ENCODE assay signal across 21 cellular contexts in genomic region chr21:34514576-34515135, GRCh38. TPM values are rescaled to one million over a fixed set of nuclear protein-coding genes. Genes with fewer than 3 reads are reported as not detected.
DNase-seq lines count a peak whose midpoint lies in the region; ATAC-seq and TF ChIP-seq lines count a peak whose summit lies in the region.
"Had no signal": no experiment of that assay in that cellular context is flagged by ENCODE, and none has a peak within 500 bp of the region (broad histone marks: within the 10 kb centered on the region; RNA-seq: fewer than 3 reads in every experiment).

No MANE protein-coding gene starts in this region.

- no peak overlapping the region for H3K4me2 ChIP-seq in IMR-90 (ENCODE audit: low read depth, low read length)
- no peak overlapping the region for H3K4me2 ChIP-seq in neuronal stem cell (ENCODE audit: insufficient read depth, low read length, poor library complexity, severe bottlenecking)
- H3K4me2 ChIP-seq: BLaER1, KMS-11 had no signal

- H3K4me3 Mint-ChIP-seq in stimulated activated effector memory CD8-positive, alpha-beta T cell treated with anti-CD3 and anti-CD28 coated beads, Interleukin-12 subunit alpha, Interleukin-12 subunit beta, amount 100 ng/mL, for 72 hours = no peak overlapping the region
- H3K4me3 Mint-ChIP-seq: CD4-positive, alpha-beta T cell; IgD-negative memory B cell had no signal

- H2BK5ac ChIP-seq in IMR-90 (ENCODE audit: low read depth, low read length, poor library complexity, severe bottlenecking) (no peak overlapping the region), neuronal stem cell (ENCODE audit: low read length) (no peak overlapping the region)

- in situ Hi-C loops in IMR-90 (cut with MboI; ENCODE audit: low sequenced_read_pairs) = no loop called here

- H3K9ac ChIP-seq in IMR-90 (ENCODE audit: low read depth, low read length) = no peak overlapping the region
- H3K9ac ChIP-seq in neuronal stem cell (ENCODE audit: low read depth, low read length, poor library complexity) = peak overlapping the region; percentile 5
- H3K9ac ChIP-seq: BLaER1, KMS-11 had no signal

- no peaks in the 10 kb centered on the region for H3K9me3 Mint-ChIP-seq in stimulated activated effector memory CD8-positive, alpha-beta T cell treated with anti-CD3 and anti-CD28 coated beads, Interleukin-12 subunit alpha, Interleukin-12 subunit beta, amount 100 ng/mL, for 72 hours
- H3K9me3 Mint-ChIP-seq: CD4-positive, alpha-beta T cell; IgD-negative memory B cell had no signal

- H2AFZ ChIP-seq in IMR-90 (replicated peaks; ENCODE audit: low read length, poor library complexity) (no peak overlapping the region), neuronal stem cell (ENCODE audit: low read length) (no peak overlapping the region)

- no TSS peak for BruUV-seq in IMR-90 (replicated peaks; lab: Mats Ljungman, UMichigan)

- peaks cover 17% of the 10 kb centered on the region; the same call in 1 of the 2 replicates for H3K9me1 ChIP-seq in IMR-90 (ENCODE audit: insufficient read depth, low read length)

- WGBS in IMR-90 (ENCODE audit: extremely low coverage in 2 of 2, insufficient read length in 1 of 2), 2 experiments = no CpG with 5 or more reads among the region's 10 CpGs
- WGBS in neuronal stem cell (ENCODE audit: extremely low coverage in 2 of 2, insufficient read length in 2 of 2, insufficient replicate concordance in 1 of 2), 2 donors = no CpG with 5 or more reads among the region's 10 CpGs

- H3K4ac ChIP-seq in IMR-90 (ENCODE audit: low read depth, low read length) (no peak overlapping the region), neuronal stem cell (ENCODE audit: low read length) (no peak overlapping the region)

- no peak overlapping the region for H2BK20ac ChIP-seq in IMR-90 (ENCODE audit: low read depth, low read length)

- H2BK12ac ChIP-seq in neuronal stem cell (ENCODE audit: low read length) = no peak overlapping the region

- H2BK15ac ChIP-seq in IMR-90 (ENCODE audit: low read depth, low read length) (no peak overlapping the region), neuronal stem cell (ENCODE audit: low read length) (no peak overlapping the region)

- H3K56ac ChIP-seq in IMR-90 (ENCODE audit: extremely low read depth, insufficient read depth, low read length) = no peak overlapping the region

- no peak overlapping the region for H3K4me3 ChIP-seq in IMR-90 (ENCODE audit: insufficient read depth, low read depth, low read length)
- no peak overlapping the region for H3K4me3 ChIP-seq in ascending aorta
- H3K4me3 ChIP-seq in neuronal stem cell (ENCODE audit: low read length in 2 of 2) = no peak overlapping the region
- H3K4me3 ChIP-seq: BLaER1, HAP-1, SK-N-MC had no signal

- H3K4me1 ChIP-seq in IMR-90 (ENCODE audit: control insufficient read depth, insufficient read depth, low read length) (peaks cover 9% of the 10 kb centered on the region), ascending aorta (peaks cover 0 to 9% of the 10 kb centered on the region in 2 donors), neuronal stem cell (ENCODE audit: control insufficient read depth in 2 of 2, insufficient read depth in 1 of 2, low read depth in 1 of 2, low read length in 2 of 2) (no peaks in the 10 kb centered on the region)
- H3K4me1 ChIP-seq: BLaER1, HAP-1 had no signal

- H3K23ac ChIP-seq in IMR-90 (ENCODE audit: low read depth, low read length) (no peak overlapping the region), neuronal stem cell (ENCODE audit: low read depth, low read length, poor library complexity) (no peak overlapping the region)

- peak overlapping the region; percentile 43 for H3K27ac Mint-ChIP-seq in stimulated activated effector memory CD8-positive, alpha-beta T cell treated with anti-CD3 and anti-CD28 coated beads, Interleukin-12 subunit alpha, Interleukin-12 subunit beta, amount 100 ng/mL, for 72 hours
- H3K27ac Mint-ChIP-seq: CD4-positive, alpha-beta T cell; IgD-negative memory B cell had no signal

- dilution Hi-C loops in IMR-90 (cut with HindIII; ENCODE audit: low sequenced_read_pairs, unreplicated experiment) = no loop called here

- no peaks in the 10 kb centered on the region for H3K9me3 ChIP-seq in IMR-90 (ENCODE audit: control insufficient read depth, insufficient read depth, low read length)
- H3K9me3 ChIP-seq in ascending aorta = no peaks in the 10 kb centered on the region
- H3K9me3 ChIP-seq in neuronal stem cell (replicated peaks in 1 of 2; ENCODE audit: control insufficient read depth in 2 of 2, insufficient read depth in 1 of 2, low read depth in 1 of 2, low read length in 2 of 2) = no peaks in the 10 kb centered on the region
- H3K9me3 ChIP-seq: BLaER1, HAP-1 had no signal

- no peak overlapping the region for H2AK9ac ChIP-seq in IMR-90 (replicated peaks; ENCODE audit: low read depth, low read length, poor library complexity)

- H4K20me1 ChIP-seq in IMR-90 (ENCODE audit: insufficient read depth, low read length) = peaks cover 23% of the 10 kb centered on the region
- H4K20me1 ChIP-seq: BLaER1 had no signal

- intact Hi-C loops in IMR-90 (cut with micrococcal nuclease) = no loop called here
- intact Hi-C loops in ascending aorta (cut with DNase I) = no loop called here

- H2BK120ac ChIP-seq in IMR-90 (ENCODE audit: low read depth, low read length) (no peak overlapping the region), neuronal stem cell (ENCODE audit: low read depth, low read length) (no peak overlapping the region)

- peaks cover 24% of the 10 kb centered on the region for H3K36me3 ChIP-seq in IMR-90 (ENCODE audit: control insufficient read depth, insufficient read depth, low read length)
- peaks cover 5 to 15% of the 10 kb centered on the region in 2 donors for H3K36me3 ChIP-seq in ascending aorta
- H3K36me3 ChIP-seq in neuronal stem cell (replicated peaks in 1 of 2; ENCODE audit: control insufficient read depth in 2 of 2, insufficient read depth in 2 of 2, low read length in 2 of 2) = peaks cover 0 to 27% of the 10 kb centered on the region in 2 donors
- H3K36me3 ChIP-seq: HAP-1 had no signal

- no peak for TF ChIP-seq CTCF in IMR-90 (conservative IDR thresholded peaks at IDR 0.05; ENCODE audit: low read depth, low read length)
- no peak for TF ChIP-seq CTCF in ascending aorta (IDR thresholded peaks at IDR 0.05)

- no peaks in the 10 kb centered on the region for H3K36me3 Mint-ChIP-seq in stimulated activated effector memory CD8-positive, alpha-beta T cell treated with anti-CD3 and anti-CD28 coated beads, Interleukin-12 subunit alpha, Interleukin-12 subunit beta, amount 100 ng/mL, for 72 hours
- H3K36me3 Mint-ChIP-seq: IgD-negative memory B cell had no signal

- POLR2A ChIA-PET in IMR-90 (lab: Charles Lee; ENCODE audit: unreplicated experiment) = interaction anchor here (0.9 to 3.3 kb wide), 2 partner anchors 12 to 88 kb away, joined by 3 to 12 read pairs; no protein-coding TSS in a partner anchor

- no peak overlapping the region for H3K14ac ChIP-seq in IMR-90 (replicated peaks; ENCODE audit: low read depth, low read length)
- H3K14ac ChIP-seq in neuronal stem cell (ENCODE audit: low read length) = no peak overlapping the region

- peak; percentile 20 for DNase-seq in IMR-90
- no peak for DNase-seq in ascending aorta (ENCODE audit: low spot score in 2 of 2)
- DNase-seq in neuronal stem cell (ENCODE audit: low spot score) = no peak
- DNase-seq in stimulated activated effector memory CD8-positive, alpha-beta T cell treated with anti-CD3 and anti-CD28 coated beads, Interleukin-12 subunit alpha, Interleukin-12 subunit beta, amount 100 ng/mL, for 72 hours (ENCODE audit: low spot score in 2 of 2) = no peak
- no peak for DNase-seq in glomerular visceral epithelial cell (ENCODE audit: extremely low spot score)
- DNase-seq: CD4-positive, alpha-beta T cell; GOT3; MM.1S; NCI-H2029 treated with DMSO at 0.1 percent for 48 hours; NCI-H2227 treated with DMSO at 0.1 percent for 48 hours; NCI-H510A; NCI-H69; SIG-M5 had no signal

- H3K27ac ChIP-seq in IMR-90 (ENCODE audit: insufficient read depth, low read length) = no peak overlapping the region
- peak overlapping the region; percentile 9 to 67 for H3K27ac ChIP-seq in ascending aorta
- no peak overlapping the region for H3K27ac ChIP-seq in neuronal stem cell (replicated peaks; ENCODE audit: low read length)
- H3K27ac ChIP-seq: BLaER1, KMS-11, SK-N-MC had no signal

- H3K79me1 ChIP-seq in IMR-90 (ENCODE audit: low read depth in 1 of 2, low read length in 2 of 2) = peaks cover 8 to 17% of the 10 kb centered on the region in 2 experiments; a peak in 3 of 4 replicates
- no peaks in the 10 kb centered on the region for H3K79me1 ChIP-seq in neuronal stem cell (ENCODE audit: low read depth, low read length)

- H3K27me3 ChIP-seq in IMR-90 (ENCODE audit: control insufficient read depth, insufficient read depth, low read length) (no peaks in the 10 kb centered on the region), ascending aorta (no peaks in the 10 kb centered on the region), neuronal stem cell (ENCODE audit: control insufficient read depth in 3 of 3, insufficient read depth in 3 of 3, low read depth in 1 of 3, low read length in 3 of 3) (no peaks in the 10 kb centered on the region)
- H3K27me3 ChIP-seq: BLaER1 had no signal

- no peak overlapping the region for H4K8ac ChIP-seq in IMR-90 (ENCODE audit: low read depth in 2 of 2, low read length in 2 of 2)
- no peak overlapping the region for H4K8ac ChIP-seq in neuronal stem cell (ENCODE audit: low read depth, low read length)

- TF ChIP-seq RAD21 in IMR-90 (IDR thresholded peaks at IDR 0.05; ENCODE audit: low read length) = no peak

- ATAC-seq in IMR-90 (ENCODE audit: low read depth) (no peak), GM21390 (IDR thresholded peaks at IDR 0.05; ENCODE audit: unreplicated experiment) (no peak), GM21526 (IDR thresholded peaks at IDR 0.05; ENCODE audit: low FRiP score, unreplicated experiment) (no peak)
- no peak for ATAC-seq in stimulated activated effector memory CD8-positive, alpha-beta T cell treated with anti-CD3 and anti-CD28 coated beads, Interleukin-12 subunit alpha, Interleukin-12 subunit beta, amount 100 ng/mL, for 72 hours
- ATAC-seq: Panc1 had no signal

- H3K4me1 Mint-ChIP-seq in stimulated activated effector memory CD8-positive, alpha-beta T cell treated with anti-CD3 and anti-CD28 coated beads, Interleukin-12 subunit alpha, Interleukin-12 subunit beta, amount 100 ng/mL, for 72 hours = peaks cover 18% of the 10 kb centered on the region

- H3K18ac ChIP-seq in IMR-90 (ENCODE audit: low read depth, low read length) = no peak overlapping the region
- H3K18ac ChIP-seq in neuronal stem cell (ENCODE audit: low read length) = no peak overlapping the region

- CTCF ChIA-PET in IMR-90 (lab: Yijun Ruan, JAX) = interaction anchor here (1.0 to 1.6 kb wide), 2 partner anchors 69 to 89 kb away, joined by 3 read pairs; no protein-coding TSS in a partner anchor

- H4K91ac ChIP-seq in IMR-90 (ENCODE audit: insufficient read depth, low read depth, low read length) = no peak overlapping the region
- H4K91ac ChIP-seq in neuronal stem cell (ENCODE audit: low read depth, low read length, poor library complexity) = no peak overlapping the region

- no peak overlapping the region for H4K5ac ChIP-seq in IMR-90 (ENCODE audit: low read depth, low read length)

- no peak for TF ChIP-seq POLR2A in IMR-90 (IDR thresholded peaks at IDR 0.05; ENCODE audit: low read depth, low read length)

- H2AK5ac ChIP-seq in IMR-90 (ENCODE audit: low read depth, low read length) (no peak overlapping the region), neuronal stem cell (ENCODE audit: low read depth, low read length) (no peak overlapping the region)

RNA-seq across cellular contexts. Expression of gene KCNE1, which starts 2.6 kb away (rescaled TPM):
- 0.83 and 0.90 TPM in 2 replicates for total RNA-seq in IMR-90 (2012; rRNA removed)
- polyA plus RNA-seq in IMR-90 (2012; rRNA removed) = 0.37 and 0.46 TPM in 2 replicates
- polyA plus RNA-seq in IMR-90 (2012; cell fraction: cytosol; rRNA removed) = 0.22 and 0.25 TPM in 2 replicates
- 0.92 and 1.2 TPM in 2 replicates for polyA plus RNA-seq in IMR-90 (2012; cell fraction: nucleus; rRNA removed; ENCODE audit: low replicate concordance)
- total RNA-seq in ascending aorta = 5.7 TPM
- 0.04 TPM for polyA plus RNA-seq in neuronal stem cell (2013, experiment 1 of 2)
- polyA plus RNA-seq in neuronal stem cell (2013, experiment 2 of 2) = 0.06 TPM
- total RNA-seq: CD4-positive, alpha-beta T cell had no signal
- polyA plus RNA-seq: IgD-negative memory B cell had no signal

Comparison
In these comparisons a context has a peak if more than half of its experiments do, and no peak if none do; other contexts are left out.
1. H3K27ac ChIP-seq: peak in ascending aorta (2 of 2); none in IMR-90 (single experiment) and neuronal stem cell (single experiment).